21 cellular contexts compared by ENCODE assay signal in the genomic region with DNA sequence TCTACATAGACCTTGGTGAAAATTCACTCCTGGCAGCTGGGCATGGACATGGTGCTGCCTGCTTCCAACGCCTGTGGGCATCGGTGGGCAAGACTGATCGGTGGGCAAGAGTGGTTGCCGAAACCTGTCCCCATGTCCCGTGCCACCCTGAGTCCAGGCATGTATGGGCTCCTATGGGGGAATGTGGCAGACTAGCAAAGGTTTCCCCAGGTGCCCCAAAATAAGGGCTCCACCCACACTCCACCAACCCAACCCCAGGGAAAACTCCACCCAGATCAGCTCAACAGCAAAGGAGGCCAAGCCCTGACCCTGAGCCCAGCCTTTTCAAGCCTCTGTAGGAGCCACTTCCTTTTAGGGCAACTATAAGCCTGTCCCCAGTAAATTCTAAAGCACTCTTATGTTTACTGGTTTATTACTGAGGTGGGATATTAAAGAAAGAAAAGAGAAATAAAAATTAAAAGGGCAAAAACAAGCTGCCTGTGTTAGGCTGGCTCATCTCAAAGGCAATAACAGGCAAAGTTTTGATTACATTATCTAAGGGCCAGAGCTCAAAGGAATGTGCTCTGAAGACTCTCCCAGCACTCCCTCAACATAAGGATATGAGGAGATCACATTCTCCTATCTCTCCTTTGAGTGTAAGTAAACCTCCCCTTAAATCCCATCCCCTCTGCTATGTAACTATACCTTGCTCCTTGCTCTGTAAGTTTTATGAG. TPM values are rescaled to one million over a fixed set of nuclear protein-coding genes. Genes with fewer than 3 reads are reported as not detected.
DNase-seq lines count a peak whose midpoint lies in the region; ATAC-seq and TF ChIP-seq lines count a peak whose summit lies in the region.
"Had no signal": no experiment of that assay in that cellular context is flagged by ENCODE, and none has a peak within 500 bp of the region (broad histone marks: within the 10 kb centered on the region; RNA-seq: fewer than 3 reads in every experiment).

No MANE protein-coding gene starts in this region.

- peak overlapping the region; percentile 57 for H3K18ac ChIP-seq in neuronal stem cell (ENCODE audit: low read length)

- no peaks in the 10 kb centered on the region for H4K20me1 ChIP-seq in hepatocyte (ENCODE audit: insufficient read depth, poor library complexity, severe bottlenecking)

- no peak overlapping the region for H2AK5ac ChIP-seq in neuronal stem cell (ENCODE audit: low read depth, low read length)

- no peak overlapping the region for H3K14ac ChIP-seq in neuronal stem cell (ENCODE audit: low read length)

- no peaks in the 10 kb centered on the region for H3K9me2 ChIP-seq in hepatocyte (replicated peaks; ENCODE audit: insufficient read depth)

- H3K23ac ChIP-seq in neuronal stem cell (ENCODE audit: low read depth, low read length, poor library complexity) = no peak overlapping the region

- H3K27me3 ChIP-seq in SJSA1 (replicated peaks) (no peaks in the 10 kb centered on the region), hepatocyte (no peaks in the 10 kb centered on the region), neuronal stem cell (ENCODE audit: control insufficient read depth in 3 of 3, insufficient read depth in 3 of 3, low read depth in 1 of 3, low read length in 3 of 3) (peaks cover 0 to 2% (median 0%) of the 10 kb centered on the region in 3 experiments)
- H3K27me3 ChIP-seq: ascending aorta, tibial artery had no signal

- H2BK15ac ChIP-seq in neuronal stem cell (ENCODE audit: low read length) = no peak overlapping the region

- H3K4me3 ChIP-seq in SJSA1 (no peak overlapping the region), hepatocyte (no peak overlapping the region), neuronal stem cell (ENCODE audit: low read length in 2 of 2) (no peak overlapping the region)
- H3K4me3 ChIP-seq: ascending aorta, tibial artery had no signal

- H4K91ac ChIP-seq in neuronal stem cell (ENCODE audit: low read depth, low read length, poor library complexity) = no peak overlapping the region

- H2BK120ac ChIP-seq in neuronal stem cell (ENCODE audit: low read depth, low read length) = no peak overlapping the region

- no peak for ATAC-seq in HG02571 (IDR thresholded peaks at IDR 0.05; ENCODE audit: unreplicated experiment)
- ATAC-seq: stimulated activated memory B cell treated with anti-CD40 and anti-IgM and Interleukin-4, amounts not matched to agents 10 μg/mL and 1 μg/mL and 100 μg/mL, for 72 hours had no signal

- no peak overlapping the region for H3K9ac ChIP-seq in neuronal stem cell (ENCODE audit: low read depth, low read length, poor library complexity)

- peaks cover 67% of the 10 kb centered on the region for H3K4me1 ChIP-seq in SJSA1 (replicated peaks)
- peaks cover 30% of the 10 kb centered on the region for H3K4me1 ChIP-seq in hepatocyte (ENCODE audit: insufficient read depth)
- peaks cover 0 to 2% of the 10 kb centered on the region in 2 donors for H3K4me1 ChIP-seq in neuronal stem cell (ENCODE audit: control insufficient read depth in 2 of 2, insufficient read depth in 1 of 2, low read depth in 1 of 2, low read length in 2 of 2)
- H3K4me1 ChIP-seq: ascending aorta had no signal

- H2BK12ac ChIP-seq in neuronal stem cell (ENCODE audit: low read length) = no peak overlapping the region

- no peaks in the 10 kb centered on the region for H3K79me2 ChIP-seq in hepatocyte

- H3K9me3 ChIP-seq in SJSA1 (replicated peaks) = peaks cover 12% of the 10 kb centered on the region
- no peaks in the 10 kb centered on the region for H3K9me3 ChIP-seq in hepatocyte (ENCODE audit: low read depth)
- no peaks in the 10 kb centered on the region for H3K9me3 ChIP-seq in neuronal stem cell (replicated peaks in 1 of 2; ENCODE audit: control insufficient read depth in 2 of 2, insufficient read depth in 1 of 2, low read depth in 1 of 2, low read length in 2 of 2)
- H3K9me3 ChIP-seq: ascending aorta, tibial artery had no signal

- peak; percentile 18 for DNase-seq in EH (ENCODE audit: low read depth)
- peak in 1 of 2 experiments; percentile 32 for DNase-seq in SJSA1 (ENCODE audit: low read depth in 1 of 2, low spot score in 2 of 2)
- no peak for DNase-seq in hepatocyte (ENCODE audit: low spot score)
- DNase-seq in neuronal stem cell (ENCODE audit: low spot score) = no peak
- no peak for DNase-seq in NCI-H1417 (lab: John Stamatoyannopoulos, UW)
- DNase-seq in germinal center (ENCODE audit: low spot score) = no peak
- no peak for DNase-seq in stimulated activated naive CD4-positive, alpha-beta T cell treated with Interleukin-2 at 50 U/mL for 16 hours (lab: John Stamatoyannopoulos, UW)
- DNase-seq: activated CD4-positive, alpha-beta T cell treated with anti-CD3 and anti-CD28 coated beads, Interleukin-2, amount 10 ng/mL, durations not matched to agents 7 days and 5 days; activated naive CD4-positive, alpha-beta T cell treated with Interleukin-2 at 50 U/mL for 16 hours; activated T-cell treated with anti-CD3 and anti-CD28 coated beads, Interleukin-2, amount 50 U/mL, for 1 hour; AML-193; mesendoderm; NCI-H2081; nucleus accumbens; right cardiac atrium; tibial artery had no signal

- no peak for TF ChIP-seq CTCF in hepatocyte (IDR thresholded peaks at IDR 0.05; ENCODE audit: poor library complexity)

- H3K36me3 ChIP-seq in SJSA1 = peaks cover 8% of the 10 kb centered on the region; the same call in 1 of the 2 replicates
- H3K36me3 ChIP-seq in hepatocyte (replicated peaks; ENCODE audit: insufficient read depth, low read depth) = no peaks in the 10 kb centered on the region
- no peaks in the 10 kb centered on the region for H3K36me3 ChIP-seq in neuronal stem cell (replicated peaks in 1 of 2; ENCODE audit: control insufficient read depth in 2 of 2, insufficient read depth in 2 of 2, low read length in 2 of 2)
- H3K36me3 ChIP-seq: ascending aorta, tibial artery had no signal

- H3K4me2 ChIP-seq in hepatocyte (peak overlapping the region; percentile 43), neuronal stem cell (ENCODE audit: insufficient read depth, low read length, poor library complexity, severe bottlenecking) (no peak overlapping the region)

- peak overlapping the region; percentile 56 for H3K27ac ChIP-seq in SJSA1
- peak overlapping the region; percentile 86 for H3K27ac ChIP-seq in hepatocyte
- no peak overlapping the region for H3K27ac ChIP-seq in neuronal stem cell (replicated peaks; ENCODE audit: low read length)
- H3K27ac ChIP-seq: ascending aorta, tibial artery had no signal

- H3K4ac ChIP-seq in neuronal stem cell (ENCODE audit: low read length) = no peak overlapping the region

- H2AFZ ChIP-seq in hepatocyte (no peak overlapping the region), neuronal stem cell (ENCODE audit: low read length) (peak overlapping the region; percentile 37)

- no peak overlapping the region for H4K8ac ChIP-seq in neuronal stem cell (ENCODE audit: low read depth, low read length)

- H2BK5ac ChIP-seq in neuronal stem cell (ENCODE audit: low read length) = no peak overlapping the region

- H3K79me1 ChIP-seq in neuronal stem cell (ENCODE audit: low read depth, low read length) = no peaks in the 10 kb centered on the region

- 95% methylated on average over 5 of the region's 5 CpGs for WGBS in hepatocyte (ENCODE audit: low lambda C conversion rate, missing lambda C conversion rate)
- no CpG with 5 or more reads among the region's 5 CpGs for WGBS in neuronal stem cell (ENCODE audit: extremely low coverage in 2 of 2, insufficient read length in 2 of 2, insufficient replicate concordance in 1 of 2), 2 donors

RNA-seq across cellular contexts. Expression of a gene that starts 8.9 kb away (rescaled TPM):
- total RNA-seq in SJSA1 (2014; rRNA removed; shearing (Covaris generic)) = 0.26 TPM in 1 of 2 replicates, not detected in the other
- 0.08 TPM in 1 of 2 replicates, not detected in the other for total RNA-seq in hepatocyte
- polyA plus RNA-seq in hepatocyte = 0.05 TPM in 1 of 2 replicates, not detected in the other
- 0.01 TPM for polyA plus RNA-seq in neuronal stem cell (2013, experiment 1 of 2)
- 0.03 TPM for polyA plus RNA-seq in neuronal stem cell (2013, experiment 2 of 2)
- total RNA-seq: activated CD4-positive, alpha-beta T cell treated with anti-CD3 and anti-CD28 coated beads, Interleukin-2, amount 10 ng/mL, durations not matched to agents 7 days and 5 days; ascending aorta; cerebellum; kidney epithelial cell; right cardiac atrium had no signal
- polyA plus RNA-seq: right cardiac atrium had no signal

RNA-seq across cellular contexts. Expression of a gene that starts 44.0 kb away (rescaled TPM):
- total RNA-seq in SJSA1 (2014; rRNA removed; shearing (Covaris generic)) = not detected in 2 replicates
- not detected in 2 replicates for total RNA-seq in hepatocyte
- polyA plus RNA-seq in hepatocyte = not detected in 2 replicates
- polyA plus RNA-seq in neuronal stem cell (2013, experiment 1 of 2) = 0.04 TPM
- 0.03 TPM for polyA plus RNA-seq in neuronal stem cell (2013, experiment 2 of 2)
- total RNA-seq: activated CD4-positive, alpha-beta T cell treated with anti-CD3 and anti-CD28 coated beads, Interleukin-2, amount 10 ng/mL, durations not matched to agents 7 days and 5 days; ascending aorta; cerebellum; kidney epithelial cell; right cardiac atrium had no signal
- polyA plus RNA-seq: right cardiac atrium had no signal
